ENCODE assay signal across 6 cellular contexts in the genomic region with DNA sequence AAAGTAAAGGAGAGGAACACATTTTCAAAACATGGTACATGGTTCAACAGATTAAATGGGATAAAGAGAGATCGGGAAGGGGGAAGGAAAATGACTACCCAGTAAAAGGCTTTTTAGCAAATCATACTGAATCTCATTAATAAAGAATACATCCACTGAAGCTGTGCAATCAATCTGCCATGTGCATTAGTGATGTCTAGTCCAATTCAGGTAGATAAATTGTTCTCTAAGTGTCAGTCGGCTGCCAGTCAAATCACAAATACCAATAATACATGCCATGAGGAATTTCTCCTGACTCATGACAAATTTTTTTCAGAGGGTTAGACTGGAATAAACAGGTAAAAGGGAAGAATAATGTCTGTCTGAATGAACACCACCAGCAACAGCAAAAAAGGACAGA. TPM values are rescaled to one million over a fixed set of nuclear protein-coding genes. Genes with fewer than 3 reads are reported as not detected.
"Had no signal": no experiment of that assay in that cellular context is flagged by ENCODE, and none has a peak within 500 bp of the region (broad histone marks: within the 10 kb centered on the region; RNA-seq: fewer than 3 reads in every experiment).

No MANE protein-coding gene starts in this region.

- H3K36me3 Mint-ChIP-seq: IgD-negative memory B cell had no signal

- H3K4me3 ChIP-seq: K562 had no signal

- H3K27ac ChIP-seq: HL-60 had no signal

- H3K4me1 Mint-ChIP-seq: IgD-negative memory B cell had no signal

- H3K4me3 Mint-ChIP-seq: IgD-negative memory B cell had no signal

- H3K27ac Mint-ChIP-seq: IgD-negative memory B cell had no signal

- ATAC-seq: HepG2, K562 had no signal

- DNase-seq: IMR-90 had no signal

RNA-seq across cellular contexts. Expression of a gene that starts 22.6 kb away (rescaled TPM):
- total RNA-seq: HepG2, HT1080, IMR-90 had no signal
- polyA plus RNA-seq: HepG2, IgD-negative memory B cell, IMR-90 had no signal
